Comparison of ENCODE assay signal across 10 cellular contexts in genomic region chr18:24270358-24270936, GRCh38.
DNase-seq lines count a peak whose midpoint lies in the region; ATAC-seq and TF ChIP-seq lines count a peak whose summit lies in the region.
"Had no signal": no experiment of that assay in that cellular context is flagged by ENCODE, and none has a peak within 500 bp of the region (broad histone marks: within the 10 kb centered on the region; RNA-seq: fewer than 3 reads in every experiment).

No MANE protein-coding gene starts in this region.

- H3K4me1 ChIP-seq in GM23338 (ENCODE audit: insufficient read depth) (peaks cover 32% of the 10 kb centered on the region), sigmoid colon (peaks cover 0 to 44% (median 28%) of the 10 kb centered on the region in 4 donors)
- H3K4me1 ChIP-seq in naive thymus-derived CD4-positive, alpha-beta T cell (ENCODE audit: control insufficient read depth in 2 of 2, insufficient read depth in 2 of 2, low read length in 2 of 2), result no peaks in the 10 kb centered on the region

- no peaks in the 10 kb centered on the region for H3F3A ChIP-seq in GM23338 (replicated peaks; ENCODE audit: low read depth)

- no peak overlapping the region for H3K27ac Mint-ChIP-seq in GM23338
- no peak overlapping the region for H3K27ac Mint-ChIP-seq in naive thymus-derived CD4-positive, alpha-beta T cell

- CTCF ChIA-PET in naive thymus-derived CD4-positive, alpha-beta T cell (lab: Charles Lee), result no interaction called here

- ATAC-seq in GM23338 (no peak), GM21576 (IDR thresholded peaks at IDR 0.05; ENCODE audit: unreplicated experiment) (no peak)
- no peak for ATAC-seq in naive thymus-derived CD4-positive, alpha-beta T cell

- intact Hi-C loops in sigmoid colon (cut with DNase I), result loop anchor here (5.0 to 10.0 kb wide), 2 partner anchors 154 to 443 kb away; partner anchors contain the start of gene IMPACT
- intact Hi-C loops in naive thymus-derived CD4-positive, alpha-beta T cell (cut with micrococcal nuclease), result no loop called here

- POLR2A ChIA-PET in naive thymus-derived CD4-positive, alpha-beta T cell (lab: Charles Lee), result no interaction called here

- peak overlapping the region; percentile 85 for H3K4me3 Mint-ChIP-seq in GM23338
- peak overlapping the region in 4 of 10 donors; percentile 1 to 73 (median 16) for H3K4me3 Mint-ChIP-seq in naive thymus-derived CD4-positive, alpha-beta T cell

- no peaks in the 10 kb centered on the region for H3K9me3 ChIP-seq in sigmoid colon
- no peaks in the 10 kb centered on the region for H3K9me3 ChIP-seq in naive thymus-derived CD4-positive, alpha-beta T cell (ENCODE audit: control insufficient read depth in 2 of 3, low read length in 3 of 3)

- no peaks in the 10 kb centered on the region for H3K36me3 ChIP-seq in GM23338 (ENCODE audit: insufficient read depth)
- H3K36me3 ChIP-seq in sigmoid colon, result no peaks in the 10 kb centered on the region
- no peaks in the 10 kb centered on the region for H3K36me3 ChIP-seq in naive thymus-derived CD4-positive, alpha-beta T cell (ENCODE audit: control insufficient read depth in 2 of 3, insufficient read depth in 3 of 3, low read length in 3 of 3)

- no peak for TF ChIP-seq EP300 in sigmoid colon (IDR thresholded peaks at IDR 0.05)

- no peak for DNase-seq in GM23338 (ENCODE audit: low spot score)
- DNase-seq in astrocyte of the hippocampus (ENCODE audit: low read depth, low spot score), result peak; percentile 20
- DNase-seq in sigmoid colon, result no peak
- DNase-seq in epidermal melanocyte (ENCODE audit: insufficient read length, low spot score), result no peak
- DNase-seq in OCI-M2 (lab: John Stamatoyannopoulos, UW; ENCODE audit: unreplicated experiment), result no peak
- no peak for DNase-seq in naive thymus-derived CD4-positive, alpha-beta T cell
- DNase-seq: activated naive CD4-positive, alpha-beta T cell; T-helper 1 cell had no signal

- no peaks in the 10 kb centered on the region for H3K9me2 ChIP-seq in GM23338 (ENCODE audit: insufficient read depth)

- no peaks in the 10 kb centered on the region for H4K20me1 ChIP-seq in GM23338 (replicated peaks; ENCODE audit: insufficient read depth)

- peak overlapping the region; percentile 83 for H3K4me2 ChIP-seq in GM23338

- peaks cover 43% of the 10 kb centered on the region for H3K4me1 Mint-ChIP-seq in GM23338
- peaks cover 0 to 10% (median 5%) of the 10 kb centered on the region in 7 donors for H3K4me1 Mint-ChIP-seq in naive thymus-derived CD4-positive, alpha-beta T cell

- peaks cover 2% of the 10 kb centered on the region for H3K27me3 Mint-ChIP-seq in GM23338 (ENCODE audit: insufficient read depth, low read depth, poor library complexity)
- H3K27me3 Mint-ChIP-seq in naive thymus-derived CD4-positive, alpha-beta T cell, result peaks cover 35 to 70% (median 49%) of the 10 kb centered on the region in 5 donors

- H2AFZ ChIP-seq in GM23338, result peak overlapping the region; percentile 61; the same call in 1 of the 2 replicates

- TF ChIP-seq CTCF in GM23338 (conservative IDR thresholded peaks at IDR 0.05; ENCODE audit: low read depth in 2 of 2) (no peak), sigmoid colon (IDR thresholded peaks at IDR 0.05) (no peak)

- peak overlapping the region; percentile 20; the same call in 1 of the 2 replicates for H3K27ac ChIP-seq in GM23338 (ENCODE audit: low read depth)
- peak overlapping the region; percentile 92 to 94 (median 93) for H3K27ac ChIP-seq in sigmoid colon
- no peak overlapping the region for H3K27ac ChIP-seq in naive thymus-derived CD4-positive, alpha-beta T cell (ENCODE audit: low read depth, low read length)

- H3K4me3 ChIP-seq in GM23338, result peak overlapping the region; percentile 75
- H3K4me3 ChIP-seq in iPS-11a (ENCODE audit: low read depth, low read length), result peak overlapping the region; percentile 75
- peak overlapping the region; percentile 49 to 93 (median 82) for H3K4me3 ChIP-seq in sigmoid colon
- no peak overlapping the region for H3K4me3 ChIP-seq in naive thymus-derived CD4-positive, alpha-beta T cell (ENCODE audit: low read length)

- no peaks in the 10 kb centered on the region for H3K9me3 Mint-ChIP-seq in GM23338
- H3K9me3 Mint-ChIP-seq in naive thymus-derived CD4-positive, alpha-beta T cell, result peaks cover 0 to 18% (median 8%) of the 10 kb centered on the region in 11 donors

- TF ChIP-seq POLR2A in sigmoid colon (IDR thresholded peaks at IDR 0.05), result no peak

- H3K27me3 ChIP-seq in GM23338 (ENCODE audit: insufficient read depth) (no peaks in the 10 kb centered on the region), sigmoid colon (no peaks in the 10 kb centered on the region)
- H3K27me3 ChIP-seq in naive thymus-derived CD4-positive, alpha-beta T cell (ENCODE audit: control insufficient read depth in 2 of 2, insufficient read depth in 2 of 2, low read length in 2 of 2), result peaks cover 0 to 6% of the 10 kb centered on the region in 2 donors

- 45 to 72% methylated on average over 4 of the region's 4 CpGs for WGBS in sigmoid colon, 2 donors

- peaks cover 9% of the 10 kb centered on the region for H3K36me3 Mint-ChIP-seq in GM23338 (ENCODE audit: low read depth)
- peaks cover 0 to 29% (median 7%) of the 10 kb centered on the region in 5 donors for H3K36me3 Mint-ChIP-seq in naive thymus-derived CD4-positive, alpha-beta T cell

- peaks cover 53% of the 10 kb centered on the region for H3K79me2 ChIP-seq in GM23338 (replicated peaks; ENCODE audit: insufficient read depth)

TF ChIP-seq in GM23338, 12 proteins besides CTCF, POLR2A, EP300 and RAD21:
- no peak for TF ChIP-seq JUNB (IDR thresholded peaks at IDR 0.05; ENCODE audit: unreplicated experiment)
- no peak for TF ChIP-seq EZH2phosphoT487 (IDR thresholded peaks at IDR 0.05; ENCODE audit: unreplicated experiment)
- no peak for TF ChIP-seq EZH2 (IDR thresholded peaks at IDR 0.05; ENCODE audit: low read depth, unreplicated experiment)
- no peak for TF ChIP-seq ZNF331 (CRISPR knock-in tag; IDR thresholded peaks at IDR 0.05; ENCODE audit: low read depth)
- no peak for TF ChIP-seq CREB1 (CRISPR knock-in tag; IDR thresholded peaks at IDR 0.05; ENCODE audit: low read depth)
